16 cellular contexts compared by ENCODE assay signal in genomic region chr7:1223196-1224092, GRCh38. TPM values are rescaled to one million over a fixed set of nuclear protein-coding genes. Genes with fewer than 3 reads are reported as not detected.
DNase-seq lines count a peak whose midpoint lies in the region; ATAC-seq and TF ChIP-seq lines count a peak whose summit lies in the region.
"Had no signal": no experiment of that assay in that cellular context is flagged by ENCODE, and none has a peak within 500 bp of the region (broad histone marks: within the 10 kb centered on the region; RNA-seq: fewer than 3 reads in every experiment).

No MANE protein-coding gene starts in this region.

- H3K4me3 ChIP-seq in MM.1S (ENCODE audit: low read length) = no peak overlapping the region
- H3K4me3 ChIP-seq: Peyer's patch, vagina had no signal

- H3K36me3 Mint-ChIP-seq in natural killer cell treated with Interleukin-12 subunit alpha and Interleukin-12 subunit beta and Interleukin-15 and Interleukin-18, amount 100 ng/mL, for 72 hours = no peaks in the 10 kb centered on the region
- H3K36me3 Mint-ChIP-seq in natural killer cell (no peaks in the 10 kb centered on the region), glutamatergic neuron (ENCODE audit: unreplicated experiment) (no peaks in the 10 kb centered on the region)
- H3K36me3 Mint-ChIP-seq: activated CD8-positive, alpha-beta memory T cell treated with anti-CD3 and anti-CD28 coated beads, Interleukin-2, amount 10 ng/mL, durations not matched to agents 7 days and 5 days; memory B cell had no signal

- no peaks in the 10 kb centered on the region for H3K4me1 Mint-ChIP-seq in natural killer cell treated with Interleukin-12 subunit alpha and Interleukin-12 subunit beta and Interleukin-15 and Interleukin-18, amount 100 ng/mL, for 72 hours (ENCODE audit: low read depth in 2 of 2)
- H3K4me1 Mint-ChIP-seq in natural killer cell = peaks cover 0 to 8% of the 10 kb centered on the region in 2 donors
- H3K4me1 Mint-ChIP-seq in glutamatergic neuron (ENCODE audit: low read depth, unreplicated experiment) = peaks cover 37% of the 10 kb centered on the region
- H3K4me1 Mint-ChIP-seq: activated CD8-positive, alpha-beta memory T cell treated with anti-CD3 and anti-CD28 coated beads, Interleukin-2, amount 10 ng/mL, durations not matched to agents 7 days and 5 days had no signal

- H3K27me3 ChIP-seq in MM.1S (replicated peaks; ENCODE audit: insufficient read depth, low read length) = peaks cover 90% of the 10 kb centered on the region

- no peaks in the 10 kb centered on the region for H3K79me2 ChIP-seq in MM.1S (ENCODE audit: low read length)

- intact Hi-C loops in natural killer cell (cut with micrococcal nuclease) = loop anchor here (2.0 kb wide), 1 partner anchor 189 kb away; no protein-coding TSS in a partner anchor

- no peaks in the 10 kb centered on the region for H3K9me2 ChIP-seq in MM.1S (replicated peaks; ENCODE audit: insufficient read depth, low read length)

- H3K27ac Mint-ChIP-seq in natural killer cell treated with Interleukin-12 subunit alpha and Interleukin-12 subunit beta and Interleukin-15 and Interleukin-18, amount 100 ng/mL, for 72 hours = no peak overlapping the region
- no peak overlapping the region for H3K27ac Mint-ChIP-seq in natural killer cell
- H3K27ac Mint-ChIP-seq in glutamatergic neuron (ENCODE audit: unreplicated experiment) = peak overlapping the region; percentile 52
- H3K27ac Mint-ChIP-seq: activated CD8-positive, alpha-beta memory T cell treated with anti-CD3 and anti-CD28 coated beads, Interleukin-2, amount 10 ng/mL, durations not matched to agents 7 days and 5 days had no signal

- DNase-seq in natural killer cell treated with Interleukin-12 subunit alpha and Interleukin-12 subunit beta and Interleukin-15 and Interleukin-18, amount 100 ng/mL, for 72 hours (ENCODE audit: low spot score) = peak; percentile 52
- no peak for DNase-seq in natural killer cell
- peak; percentile 16 for DNase-seq in RKO (ENCODE audit: low spot score)
- DNase-seq in glutamatergic neuron = no peak
- DNase-seq in GM10266 (ENCODE audit: extremely low spot score) = no peak
- DNase-seq in MM.1S = no peak
- DNase-seq: activated CD8-positive, alpha-beta memory T cell treated with anti-CD3 and anti-CD28 coated beads, Interleukin-2, amount 10 ng/mL, durations not matched to agents 7 days and 5 days; amygdala; effector CD8-positive, alpha-beta T cell; heart left ventricle; NCI-H2171 had no signal

- H3K36me3 ChIP-seq in MM.1S (replicated peaks; ENCODE audit: insufficient read depth, low read length) = no peaks in the 10 kb centered on the region
- H3K36me3 ChIP-seq: heart left ventricle, Peyer's patch, vagina had no signal

- no peaks in the 10 kb centered on the region for H4K20me1 ChIP-seq in MM.1S (ENCODE audit: insufficient read depth, low read length)

- peaks cover 34 to 37% of the 10 kb centered on the region in 2 donors for H3K27me3 Mint-ChIP-seq in natural killer cell treated with Interleukin-12 subunit alpha and Interleukin-12 subunit beta and Interleukin-15 and Interleukin-18, amount 100 ng/mL, for 72 hours
- peaks cover 42 to 62% of the 10 kb centered on the region in 2 donors for H3K27me3 Mint-ChIP-seq in natural killer cell (ENCODE audit: low read depth in 2 of 2)
- H3K27me3 Mint-ChIP-seq in glutamatergic neuron (ENCODE audit: unreplicated experiment) = peaks cover 6% of the 10 kb centered on the region

- TF ChIP-seq CTCF in natural killer cell (IDR thresholded peaks at IDR 0.05) (no peak), glutamatergic neuron (IDR thresholded peaks at IDR 0.05; ENCODE audit: partially characterized antibody, unreplicated experiment) (no peak), GM10266 (IDR thresholded peaks at IDR 0.05; ENCODE audit: control insufficient read depth, insufficient read depth, low read depth, missing control alignments) (no peak), MM.1S (IDR thresholded peaks at IDR 0.05; ENCODE audit: low read length) (no peak)

- H3K4me3 Mint-ChIP-seq in natural killer cell treated with Interleukin-12 subunit alpha and Interleukin-12 subunit beta and Interleukin-15 and Interleukin-18, amount 100 ng/mL, for 72 hours = no peak overlapping the region
- H3K4me3 Mint-ChIP-seq in natural killer cell (no peak overlapping the region), glutamatergic neuron (ENCODE audit: unreplicated experiment) (peak overlapping the region; percentile 15)
- H3K4me3 Mint-ChIP-seq: activated CD8-positive, alpha-beta memory T cell treated with anti-CD3 and anti-CD28 coated beads, Interleukin-2, amount 10 ng/mL, durations not matched to agents 7 days and 5 days; memory B cell had no signal

- H3K9me3 ChIP-seq in MM.1S (replicated peaks; ENCODE audit: insufficient read depth, low read length) = no peaks in the 10 kb centered on the region
- H3K9me3 ChIP-seq: heart left ventricle, Peyer's patch, vagina had no signal

- no peaks in the 10 kb centered on the region for H3K4me1 ChIP-seq in MM.1S (ENCODE audit: low read length)

- H3K9ac ChIP-seq in MM.1S (ENCODE audit: low read length) = no peak overlapping the region

- H3K9me3 Mint-ChIP-seq in natural killer cell treated with Interleukin-12 subunit alpha and Interleukin-12 subunit beta and Interleukin-15 and Interleukin-18, amount 100 ng/mL, for 72 hours = no peaks in the 10 kb centered on the region
- no peaks in the 10 kb centered on the region for H3K9me3 Mint-ChIP-seq in natural killer cell
- peaks cover 21% of the 10 kb centered on the region for H3K9me3 Mint-ChIP-seq in glutamatergic neuron (ENCODE audit: unreplicated experiment)
- H3K9me3 Mint-ChIP-seq: memory B cell had no signal

- peak in 1 of 2 donors; percentile 40 for ATAC-seq in natural killer cell treated with Interleukin-12 subunit alpha and Interleukin-12 subunit beta and Interleukin-15 and Interleukin-18, amount 100 ng/mL, for 72 hours
- no peak for ATAC-seq in natural killer cell
- no peak for ATAC-seq in HG02763 (IDR thresholded peaks at IDR 0.05; ENCODE audit: unreplicated experiment)
- ATAC-seq in GM19463 (IDR thresholded peaks at IDR 0.05; ENCODE audit: unreplicated experiment) = no peak
- ATAC-seq: activated CD8-positive, alpha-beta memory T cell treated with anti-CD3 and anti-CD28 coated beads, Interleukin-2, amount 10 ng/mL, durations not matched to agents 7 days and 5 days had no signal

- H3K27ac ChIP-seq in MM.1S (ENCODE audit: low read length) = no peak overlapping the region
- H3K27ac ChIP-seq: heart left ventricle, Peyer's patch, vagina had no signal

- H3F3A ChIP-seq in MM.1S (ENCODE audit: insufficient read depth, low read length) = no peaks in the 10 kb centered on the region

- H2AFZ ChIP-seq in MM.1S (ENCODE audit: low read length) = no peak overlapping the region

- H3K4me2 ChIP-seq in MM.1S (ENCODE audit: low read depth, low read length) = no peak overlapping the region

RNA-seq across cellular contexts. Expression of gene UNCX, which starts 9.2 kb away (rescaled TPM):
- total RNA-seq in natural killer cell treated with Interleukin-12 subunit alpha and Interleukin-12 subunit beta and Interleukin-15 and Interleukin-18, amount 100 ng/mL, for 72 hours = not detected
- not detected for total RNA-seq in natural killer cell
- 106 TPM for total RNA-seq in glutamatergic neuron (ENCODE audit: unreplicated experiment)
- total RNA-seq: activated CD8-positive, alpha-beta memory T cell treated with anti-CD3 and anti-CD28 coated beads, Interleukin-2, amount 10 ng/mL, durations not matched to agents 7 days and 5 days; heart left ventricle; Peyer's patch; vagina had no signal

Comparison
In these comparisons a context has a peak if more than half of its experiments do, and no peak if none do; other contexts are left out.
1. DNase-seq: peak in natural killer cell treated with Interleukin-12 subunit alpha and Interleukin-12 subunit beta and Interleukin-15 and Interleukin-18, amount 100 ng/mL, for 72 hours (single experiment) and RKO (single experiment); none in natural killer cell (single experiment), glutamatergic neuron (single experiment), GM10266 (single experiment) and MM.1S (single experiment).
2. RNA of gene UNCX, which starts 9.2 kb away (total RNA-seq): 106 TPM in glutamatergic neuron (single experiment); not detected in natural killer cell treated with Interleukin-12 subunit alpha and Interleukin-12 subunit beta and Interleukin-15 and Interleukin-18, amount 100 ng/mL, for 72 hours and not detected in natural killer cell; every median in the first group is over 100 times any median in the second.